Comparison of ENCODE assay signal across 30 cellular contexts in the genomic region with DNA sequence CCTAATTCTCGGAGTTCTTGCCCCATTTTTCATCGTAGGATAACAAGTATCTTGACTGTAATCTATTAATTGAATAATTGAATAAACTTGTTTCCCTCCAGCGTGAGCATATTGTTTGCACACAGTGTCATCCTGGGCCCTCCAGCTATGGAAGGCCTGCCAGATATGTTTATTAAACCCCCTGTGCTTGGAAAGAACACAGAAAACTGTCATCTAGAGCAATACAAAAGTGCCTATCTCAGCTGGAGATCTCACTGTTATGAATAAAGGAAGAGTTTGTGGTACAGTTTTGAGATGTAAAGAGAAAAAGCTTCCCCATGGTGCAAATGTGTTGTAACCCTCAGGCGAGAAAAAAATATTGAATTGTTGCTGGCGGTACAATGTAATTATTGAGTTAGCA.
DNase-seq lines count a peak whose midpoint lies in the region; ATAC-seq and TF ChIP-seq lines count a peak whose summit lies in the region.
"Had no signal": no experiment of that assay in that cellular context is flagged by ENCODE, and none has a peak within 500 bp of the region (broad histone marks: within the 10 kb centered on the region; RNA-seq: fewer than 3 reads in every experiment).

No MANE protein-coding gene starts in this region.

- peaks cover 7% of the 10 kb centered on the region for H3K27me3 Mint-ChIP-seq in endodermal cell (ENCODE audit: insufficient read depth)
- H3K27me3 Mint-ChIP-seq: brain; CD8-positive, alpha-beta memory T cell had no signal

- H3K27ac ChIP-seq in DND-41 (ENCODE audit: low read length) (no peak overlapping the region), endodermal cell (ENCODE audit: low read depth, low read length) (peak overlapping the region; percentile 81), thyroid gland (no peak overlapping the region), smooth muscle cell (ENCODE audit: low read depth) (no peak overlapping the region), aorta (ENCODE audit: low read depth in 1 of 2, low read length in 2 of 2) (no peak overlapping the region)
- H3K27ac ChIP-seq: right lobe of liver, RWPE1, stomach, vagina had no signal

- DNase-seq in DND-41 (no peak), NCI-H146 treated with DMSO at 0.1 percent for 48 hours (lab: John Stamatoyannopoulos, UW; ENCODE audit: unreplicated experiment) (peak; percentile 100), NCI-H446 treated with DMSO at 0.1 percent for 48 hours (lab: John Stamatoyannopoulos, UW) (peak; percentile 82), endodermal cell (no peak), thyroid gland (no peak), smooth muscle cell (lab: John Stamatoyannopoulos, UW; ENCODE audit: unreplicated experiment) (no peak), aorta (no peak)
- DNase-seq: activated CD4-positive, alpha-beta T cell treated with anti-CD3 and anti-CD28 coated beads, Interleukin-2, amount 50 U/mL, for 48 hours; activated CD4-positive, CD25-positive, alpha-beta regulatory T cell treated with anti-CD3 and anti-CD28 coated beads, Interleukin-2, amount 50 U/mL, for 72 hours; activated naive CD4-positive, alpha-beta T cell; BE2C; CD8-positive, alpha-beta memory T cell; DMS 273 treated with DMSO at 0.1 percent for 48 hours; H7; Karpas-422; kidney; NCI-H1694; OCI-M1; right lobe of liver; stimulated activated CD4-positive, alpha-beta T cell treated with anti-CD3 and anti-CD28 coated beads, Interleukin-12 subunit alpha, Interleukin-12 subunit beta, amount 100 ng/mL, for 4 hours; stimulated activated CD4-positive, alpha-beta T cell treated with anti-CD3 and anti-CD28 coated beads, Interleukin-2, amount 100 ng/mL, for 48 hours; stomach; T-helper 2 cell had no signal

- H3K79me2 ChIP-seq in DND-41 (ENCODE audit: insufficient read depth, low read length) (no peaks in the 10 kb centered on the region), smooth muscle cell (ENCODE audit: low read depth) (no peaks in the 10 kb centered on the region)

- 95 to 98% methylated on average over 3 to 5 of the region's 5 CpGs for WGBS in endodermal cell (ENCODE audit: insufficient coverage in 1 of 2, insufficient read length in 1 of 2), 2 experiments
- 91 to 94% methylated on average over 5 of the region's 5 CpGs for WGBS in thyroid gland, 2 donors
- WGBS in smooth muscle cell (ENCODE audit: low lambda C conversion rate) = 93% methylated on average over 5 of the region's 5 CpGs
- WGBS in aorta, 2 donors = 79 to 82% methylated on average over 5 of the region's 5 CpGs

- no peak overlapping the region for H3K4me3 Mint-ChIP-seq in endodermal cell
- H3K4me3 Mint-ChIP-seq: brain; CD8-positive, alpha-beta memory T cell; mesothelial cell of epicardium had no signal

- no peaks in the 10 kb centered on the region for H3F3A ChIP-seq in smooth muscle cell (ENCODE audit: low read depth)

- ATAC-seq in DND-41 (ENCODE audit: insufficient read depth, low read depth) = 0 out of 3 replicates have a peak, but pooled peaks have one; percentile 9
- ATAC-seq in aorta (ENCODE audit: low FRiP score) = no peak
- ATAC-seq in HG02678 (IDR thresholded peaks at IDR 0.05; ENCODE audit: unreplicated experiment) = no peak
- ATAC-seq: GM12878, right lobe of liver had no signal

- H3K9me3 ChIP-seq in DND-41 (ENCODE audit: insufficient read depth, low read length, severe bottlenecking) (no peaks in the 10 kb centered on the region), endodermal cell (ENCODE audit: control insufficient read depth, low read length) (no peaks in the 10 kb centered on the region), thyroid gland (no peaks in the 10 kb centered on the region), smooth muscle cell (replicated peaks; ENCODE audit: low read depth) (no peaks in the 10 kb centered on the region), aorta (ENCODE audit: control insufficient read depth, low read length) (peaks cover 1% of the 10 kb centered on the region)
- H3K9me3 ChIP-seq: BE2C, right lobe of liver, stomach, vagina had no signal

- H3K4me3 ChIP-seq in DND-41 (ENCODE audit: low read depth in 1 of 2, low read length in 2 of 2) (no peak overlapping the region), endodermal cell (ENCODE audit: low read length) (no peak overlapping the region), thyroid gland (replicated peaks in 1 of 3) (no peak overlapping the region), smooth muscle cell (no peak overlapping the region), aorta (ENCODE audit: low read length in 2 of 2) (no peak overlapping the region)
- H3K4me3 ChIP-seq: GM12878, right lobe of liver, stomach, vagina had no signal

- intact Hi-C loops in thyroid gland (cut with DNase I) = no loop called here
- intact Hi-C loops in aorta (cut with DNase I) = no loop called here

- no peak overlapping the region for H3K27ac Mint-ChIP-seq in endodermal cell
- H3K27ac Mint-ChIP-seq: brain; CD8-positive, alpha-beta memory T cell; mesothelial cell of epicardium; progenitor cell of endocrine pancreas had no signal

- TF ChIP-seq POLR2A in thyroid gland (IDR thresholded peaks at IDR 0.05) = no peak

- H3K36me3 Mint-ChIP-seq in endodermal cell (ENCODE audit: low read depth) = no peaks in the 10 kb centered on the region
- H3K36me3 Mint-ChIP-seq: brain; CD8-positive, alpha-beta memory T cell; mesothelial cell of epicardium had no signal

- peaks cover 8% of the 10 kb centered on the region for H3K4me1 Mint-ChIP-seq in endodermal cell
- H3K4me1 Mint-ChIP-seq: CD8-positive, alpha-beta memory T cell; mesothelial cell of epicardium had no signal

- no peaks in the 10 kb centered on the region for H3K9me3 Mint-ChIP-seq in endodermal cell
- H3K9me3 Mint-ChIP-seq: mesothelial cell of epicardium had no signal

- H3K9ac ChIP-seq in DND-41 (ENCODE audit: low read depth, low read length) (no peak overlapping the region), endodermal cell (ENCODE audit: extremely low read depth, low read length, poor library complexity, severe bottlenecking) (no peak overlapping the region), smooth muscle cell (ENCODE audit: low read depth) (no peak overlapping the region)

- H3K4me1 ChIP-seq in DND-41 (ENCODE audit: insufficient read depth, low read length) (no peaks in the 10 kb centered on the region), endodermal cell (ENCODE audit: control insufficient read depth, insufficient read depth, low read length) (no peaks in the 10 kb centered on the region), thyroid gland (no peaks in the 10 kb centered on the region), smooth muscle cell (ENCODE audit: low read depth) (peaks cover 16% of the 10 kb centered on the region), aorta (ENCODE audit: control insufficient read depth in 1 of 2, insufficient read depth in 2 of 2, low read length in 2 of 2) (no peaks in the 10 kb centered on the region)
- H3K4me1 ChIP-seq: BE2C, right lobe of liver, stomach, vagina had no signal

- H4K20me1 ChIP-seq in DND-41 (ENCODE audit: insufficient read depth, low read length) (no peaks in the 10 kb centered on the region), smooth muscle cell (ENCODE audit: low read depth) (no peaks in the 10 kb centered on the region)

- H3K4me2 ChIP-seq in DND-41 (ENCODE audit: insufficient read depth, low read length) = no peak overlapping the region
- no peak overlapping the region for H3K4me2 ChIP-seq in smooth muscle cell

- no peaks in the 10 kb centered on the region for H3K36me3 ChIP-seq in DND-41 (ENCODE audit: insufficient read depth, low read length)
- no peaks in the 10 kb centered on the region for H3K36me3 ChIP-seq in endodermal cell (ENCODE audit: control insufficient read depth, insufficient read depth, low read length)
- H3K36me3 ChIP-seq in thyroid gland = no peaks in the 10 kb centered on the region
- H3K36me3 ChIP-seq in smooth muscle cell (ENCODE audit: low read depth) = no peaks in the 10 kb centered on the region
- no peaks in the 10 kb centered on the region for H3K36me3 ChIP-seq in aorta (ENCODE audit: control insufficient read depth in 1 of 2, insufficient read depth in 2 of 2, low read length in 1 of 2)
- H3K36me3 ChIP-seq: BE2C, right lobe of liver, stomach, vagina had no signal

- H3K27me3 ChIP-seq in DND-41 (ENCODE audit: insufficient read depth, low read length, poor library complexity) = no peaks in the 10 kb centered on the region
- H3K27me3 ChIP-seq in endodermal cell (ENCODE audit: control insufficient read depth, insufficient read depth, low read length, poor library complexity, severe bottlenecking) = no peaks in the 10 kb centered on the region
- no peaks in the 10 kb centered on the region for H3K27me3 ChIP-seq in thyroid gland
- no peaks in the 10 kb centered on the region for H3K27me3 ChIP-seq in smooth muscle cell (ENCODE audit: low read depth)
- H3K27me3 ChIP-seq in aorta (ENCODE audit: control insufficient read depth in 1 of 2, insufficient read depth in 2 of 2, low read length in 1 of 2) = no peaks in the 10 kb centered on the region
- H3K27me3 ChIP-seq: BE2C, right lobe of liver, stomach, vagina had no signal

- H2AFZ ChIP-seq in DND-41 (ENCODE audit: low read depth, low read length) (no peak overlapping the region), smooth muscle cell (ENCODE audit: low read depth) (no peak overlapping the region)

- TF ChIP-seq CTCF in DND-41 (IDR thresholded peaks at IDR 0.05; ENCODE audit: borderline replicate concordance, extremely low read depth, low read length, poor library complexity, severe bottlenecking) = no peak
- TF ChIP-seq CTCF in endodermal cell (conservative IDR thresholded peaks at IDR 0.05) = no peak
- TF ChIP-seq CTCF in thyroid gland (IDR thresholded peaks at IDR 0.05) = no peak
- no peak for TF ChIP-seq CTCF in smooth muscle cell (IDR thresholded peaks at IDR 0.05; ENCODE audit: borderline replicate concordance, insufficient read depth, poor library complexity, severe bottlenecking)

Comparison
In these comparisons a context has a peak if more than half of its experiments do, and no peak if none do; other contexts are left out.
1. DNase-seq: peak in NCI-H146 treated with DMSO at 0.1 percent for 48 hours (single experiment) and NCI-H446 treated with DMSO at 0.1 percent for 48 hours (single experiment); none in DND-41 (single experiment), endodermal cell (single experiment), thyroid gland (0 of 2), smooth muscle cell (single experiment) and aorta (0 of 2).